7 cellular contexts compared by ENCODE assay signal in genomic region chr2:38377501-38378258, GRCh38. TPM values are rescaled to one million over a fixed set of nuclear protein-coding genes. Genes with fewer than 3 reads are reported as not detected.
DNase-seq lines count a peak whose midpoint lies in the region; ATAC-seq and TF ChIP-seq lines count a peak whose summit lies in the region.

No MANE protein-coding gene starts in this region.

- H3K36me3 ChIP-seq in SK-N-MC (ENCODE audit: insufficient read depth, low read length) (peaks cover 3% of the 10 kb centered on the region; the same call in 1 of the 2 replicates), neural cell (ENCODE audit: insufficient read depth, low read length) (no peaks in the 10 kb centered on the region)

- H3K4me3 ChIP-seq in SK-N-MC (peak overlapping the region; percentile 86), neural cell (ENCODE audit: low read length) (peak overlapping the region; percentile 84)

- H3F3A ChIP-seq in neural cell (ENCODE audit: insufficient read depth, low read length, poor library complexity, severe bottlenecking): no peaks in the 10 kb centered on the region

- H3K79me2 ChIP-seq in neural cell (replicated peaks; ENCODE audit: insufficient read depth, low read length): peaks cover 32% of the 10 kb centered on the region

- H3K9ac ChIP-seq in SK-N-MC (ENCODE audit: insufficient read length) (peak overlapping the region; percentile 63), neural cell (ENCODE audit: low read length) (peak overlapping the region; percentile 86)

- no peaks in the 10 kb centered on the region for H3K9me3 ChIP-seq in SK-N-MC (ENCODE audit: low read depth, low read length)
- no peaks in the 10 kb centered on the region for H3K9me3 ChIP-seq in neural cell (ENCODE audit: low read length)

- H3K4me2 ChIP-seq in neural cell (ENCODE audit: low read length): peak overlapping the region; percentile 71

- no peaks in the 10 kb centered on the region for H3K9me2 ChIP-seq in neural cell (ENCODE audit: insufficient read depth, low read length)

- TF ChIP-seq RAD21 in neural cell (conservative IDR thresholded peaks at IDR 0.05): peak; percentile 20

- peak overlapping the region; percentile 98 for H2AFZ ChIP-seq in neural cell (ENCODE audit: low read depth, low read length)

- no peak for TF ChIP-seq EP300 in neural cell (conservative IDR thresholded peaks at IDR 0.05; ENCODE audit: poor library complexity, severe bottlenecking)

- ATAC-seq in HG03097 (IDR thresholded peaks at IDR 0.05; ENCODE audit: low FRiP score, unreplicated experiment): no peak

- H3K27ac ChIP-seq in SK-N-MC (peak overlapping the region; percentile 52), epithelial cell of prostate (peak overlapping the region; percentile 76), neural cell (ENCODE audit: low read length) (peak overlapping the region; percentile 56)

- no peaks in the 10 kb centered on the region for H3K27me3 ChIP-seq in neural cell (ENCODE audit: insufficient read depth, low read depth, low read length)

- TF ChIP-seq CTCF in neural cell (IDR thresholded peaks at IDR 0.05; ENCODE audit: poor library complexity, severe bottlenecking): no peak

- H4K20me1 ChIP-seq in neural cell (ENCODE audit: insufficient read depth): no peaks in the 10 kb centered on the region

- DNase-seq in GM04504 (ENCODE audit: low read depth) (peak; percentile 53), KG1 (lab: John Stamatoyannopoulos, UW) (peak; percentile 75), SK-N-MC (ENCODE audit: low read depth, low spot score) (peak; percentile 80), epithelial cell of prostate (ENCODE audit: low read depth, low spot score) (no peak)
- no peak for DNase-seq in stimulated activated CD4-positive, alpha-beta T cell treated with anti-CD3 and anti-CD28 coated beads, Interleukin-15, amount 100 ng/mL, for 24 hours

TF ChIP-seq in neural cell, 6 proteins besides CTCF, POLR2A, EP300 and RAD21:
- TF ChIP-seq TAF1 (IDR thresholded peaks at IDR 0.05; ENCODE audit: low read depth) (peak; percentile 0), REST (IDR thresholded peaks at IDR 0.05; ENCODE audit: borderline replicate concordance) (no peak), MXI1 (conservative IDR thresholded peaks at IDR 0.05; ENCODE audit: poor library complexity, severe bottlenecking) (no peak)

RNA-seq across cellular contexts. Expression of gene ATL2, which starts 0.6 kb away (rescaled TPM):
- polyA plus RNA-seq in neural cell: 66.8 and 67.4 TPM in 2 replicates
- 211 and 217 TPM in 2 replicates for polyA minus RNA-seq in neural cell

Comparison
In these comparisons a context has a peak if more than half of its experiments do, and no peak if none do; other contexts are left out.
1. DNase-seq: peak in GM04504 (single experiment), KG1 (single experiment) and SK-N-MC (single experiment); none in epithelial cell of prostate (single experiment) and stimulated activated CD4-positive, alpha-beta T cell treated with anti-CD3 and anti-CD28 coated beads, Interleukin-15, amount 100 ng/mL, for 24 hours (single experiment).
2. Peak in every context shown above with its lines, with median percentiles within 50 percentile points of each other: H3K27ac ChIP-seq.